Comparison of ENCODE assay signal across 36 cellular contexts in the genomic region with DNA sequence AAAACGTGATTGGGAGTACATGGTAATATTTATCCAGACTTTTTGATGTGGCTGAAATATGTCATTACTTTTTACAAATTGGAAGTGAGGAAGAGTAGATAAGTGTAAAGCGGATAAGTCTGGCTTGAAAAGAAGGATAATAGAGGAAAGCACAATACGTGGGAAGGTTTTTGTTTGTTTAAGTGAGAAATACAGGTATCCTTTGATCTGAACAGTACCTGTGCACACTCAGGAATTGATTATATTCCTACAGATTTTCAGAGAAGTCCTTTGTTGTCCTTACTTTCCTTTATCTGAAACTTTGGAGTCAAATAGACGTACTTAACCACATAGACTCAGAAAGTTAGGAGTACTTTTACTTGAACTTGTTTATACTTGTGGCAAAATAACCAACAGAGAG. TPM values are rescaled to one million over a fixed set of nuclear protein-coding genes. Genes with fewer than 3 reads are reported as not detected.
DNase-seq lines count a peak whose midpoint lies in the region; ATAC-seq, FAIRE-seq and TF ChIP-seq lines count a peak whose summit lies in the region.
"Had no signal": no experiment of that assay in that cellular context is flagged by ENCODE, and none has a peak within 500 bp of the region (broad histone marks: within the 10 kb centered on the region; RNA-seq: fewer than 3 reads in every experiment).

No MANE protein-coding gene starts in this region.

- H4K20me1 ChIP-seq in HepG2 (ENCODE audit: insufficient read depth, low read length) (no peaks in the 10 kb centered on the region), astrocyte (ENCODE audit: insufficient read depth, low read length) (no peaks in the 10 kb centered on the region), osteoblast (ENCODE audit: insufficient read depth, low read length) (no peaks in the 10 kb centered on the region)
- H4K20me1 ChIP-seq: BLaER1; BLaER1 treated with 17β-estradiol and CSF1 and Interleukin-3, amounts not matched to agents 10 nM and 100 nM had no signal

- H3K4me3 Mint-ChIP-seq in astrocyte (ENCODE audit: unreplicated experiment), result no peak overlapping the region
- no peak overlapping the region for H3K4me3 Mint-ChIP-seq in activated T-helper 1 cell treated with anti-CD3 and anti-CD28 coated beads, Interleukin-12 subunit alpha, Interleukin-12 subunit beta, Interleukin-2, Interleukin-4 antibody, amounts not matched to agents 30 ng/mL and 10 ng/mL and 1 ng/mL, durations not matched to agents 14 hours and 24 hours and 36 hours
- H3K4me3 Mint-ChIP-seq: B cell; CD14-positive monocyte; CD4-positive, alpha-beta memory T cell; CD4-positive, alpha-beta T cell; CD4-positive, CD25-positive, alpha-beta regulatory T cell; CD8-positive, alpha-beta memory T cell; CD8-positive, alpha-beta T cell had no signal

- H3K36me3 Mint-ChIP-seq in astrocyte (ENCODE audit: low read depth, unreplicated experiment), result peaks cover 6% of the 10 kb centered on the region
- H3K36me3 Mint-ChIP-seq in activated T-helper 1 cell treated with anti-CD3 and anti-CD28 coated beads, Interleukin-12 subunit alpha, Interleukin-12 subunit beta, Interleukin-2, Interleukin-4 antibody, amounts not matched to agents 30 ng/mL and 10 ng/mL and 1 ng/mL, durations not matched to agents 14 hours and 24 hours and 36 hours (ENCODE audit: low read depth), result peaks cover 17% of the 10 kb centered on the region

- TF ChIP-seq CTCF in HepG2 (CRISPR knock-in tag; IDR thresholded peaks at IDR 0.05) (no peak), right lobe of liver (IDR thresholded peaks at IDR 0.05) (no peak), astrocyte (IDR thresholded peaks at IDR 0.05; ENCODE audit: insufficient read depth, low read depth, low read length) (no peak), osteoblast (IDR thresholded peaks at IDR 0.05; ENCODE audit: extremely low read depth, low read depth, low read length) (no peak)

- intact Hi-C loops in HepG2 (cut with micrococcal nuclease; ENCODE audit: unreplicated experiment) (no loop called here), right lobe of liver (cut with DNase I) (no loop called here)
- intact Hi-C loops in activated T-helper 1 cell treated with anti-CD3 and anti-CD28 coated beads, Interleukin-12 subunit alpha, Interleukin-12 subunit beta, Interleukin-2, Interleukin-4 antibody, amounts not matched to agents 30 ng/mL and 10 ng/mL and 1 ng/mL, durations not matched to agents 14 hours and 24 hours and 36 hours (cut with micrococcal nuclease), result no loop called here

- peak; percentile 47 for DNase-seq in HepG2 (ENCODE audit: low spot score)
- DNase-seq in right lobe of liver, result no peak
- no peak for DNase-seq in H54 (ENCODE audit: insufficient read length, low spot score)
- no peak for DNase-seq in astrocyte (ENCODE audit: low read depth)
- peak; percentile 3 for DNase-seq in osteoblast (ENCODE audit: insufficient read length, low spot score, missing footprints)
- no peak for DNase-seq in H7
- no peak for DNase-seq in activated T-helper 1 cell treated with anti-CD3 and anti-CD28 coated beads, Interleukin-12 subunit alpha, Interleukin-12 subunit beta, Interleukin-2, Interleukin-4 antibody, amounts not matched to agents 30 ng/mL and 10 ng/mL and 1 ng/mL, durations not matched to agents 14 hours and 24 hours and 36 hours (ENCODE audit: low spot score)
- DNase-seq: 8988T; ACHN; AML-193; BE2C; C1 segment of cervical spinal cord; Caco-2; Calu3; CD4-positive, alpha-beta memory T cell; CD4-positive, alpha-beta T cell; CD4-positive, CD25-positive, alpha-beta regulatory T cell; CD8-positive, alpha-beta memory T cell; CD8-positive, alpha-beta T cell; COR-L47; DMS 273 treated with DMSO at 0.1 percent for 48 hours; DMS153; DMS53; DMS79; DMS79 treated with DMSO at 0.1 percent for 48 hours; DND-41 had no signal

- BruUV-seq in HepG2 (replicated peaks; lab: Mats Ljungman, UMichigan), result no TSS peak

- H3K9ac ChIP-seq in HepG2 (ENCODE audit: insufficient read depth, low read depth, low read length) (no peak overlapping the region), astrocyte (ENCODE audit: low read length) (no peak overlapping the region)
- H3K9ac ChIP-seq: BLaER1; BLaER1 treated with 17β-estradiol and CSF1 and Interleukin-3, amounts not matched to agents 10 nM and 100 nM had no signal

- no peak for TF ChIP-seq POLR2A in HepG2 (IDR thresholded peaks at IDR 0.05; ENCODE audit: insufficient read depth in 1 of 2, low read depth in 2 of 2, low read length in 2 of 2)
- no peak for TF ChIP-seq POLR2A in right lobe of liver (IDR thresholded peaks at IDR 0.05)
- no peak for TF ChIP-seq POLR2A in H54 (IDR thresholded peaks at IDR 0.05; ENCODE audit: low read depth, low read length)

- H3K27ac Mint-ChIP-seq in astrocyte (ENCODE audit: unreplicated experiment), result no peak overlapping the region
- no peak overlapping the region for H3K27ac Mint-ChIP-seq in activated T-helper 1 cell treated with anti-CD3 and anti-CD28 coated beads, Interleukin-12 subunit alpha, Interleukin-12 subunit beta, Interleukin-2, Interleukin-4 antibody, amounts not matched to agents 30 ng/mL and 10 ng/mL and 1 ng/mL, durations not matched to agents 14 hours and 24 hours and 36 hours
- H3K27ac Mint-ChIP-seq: B cell; CD4-positive, alpha-beta memory T cell; CD4-positive, alpha-beta T cell; CD4-positive, CD25-positive, alpha-beta regulatory T cell; CD8-positive, alpha-beta T cell had no signal

- TF ChIP-seq RAD21 in HepG2 (CRISPR knock-in tag; IDR thresholded peaks at IDR 0.05), result no peak

- POLR2A ChIA-PET in HepG2 (lab: Yijun Ruan, JAX), result interaction anchor here (1.0 kb wide), 1 partner anchor 28 kb away, joined by 3 read pairs; no protein-coding TSS in a partner anchor

- H3K4me1 Mint-ChIP-seq in astrocyte (ENCODE audit: low read depth, unreplicated experiment), result peaks cover 9% of the 10 kb centered on the region
- peaks cover 10% of the 10 kb centered on the region for H3K4me1 Mint-ChIP-seq in activated T-helper 1 cell treated with anti-CD3 and anti-CD28 coated beads, Interleukin-12 subunit alpha, Interleukin-12 subunit beta, Interleukin-2, Interleukin-4 antibody, amounts not matched to agents 30 ng/mL and 10 ng/mL and 1 ng/mL, durations not matched to agents 14 hours and 24 hours and 36 hours (ENCODE audit: low read depth)
- H3K4me1 Mint-ChIP-seq: B cell; CD14-positive monocyte; CD4-positive, alpha-beta memory T cell; CD8-positive, alpha-beta memory T cell had no signal

- H3K36me3 ChIP-seq in HepG2 (replicated peaks in 1 of 2; ENCODE audit: control insufficient read depth in 1 of 2, insufficient read depth in 2 of 2, low read length in 2 of 2) (peaks cover 0 to 6% of the 10 kb centered on the region in 2 experiments; a peak in 1 of 5 replicates), right lobe of liver (peaks cover 0 to 3% (median 0%) of the 10 kb centered on the region in 4 donors), astrocyte (ENCODE audit: insufficient read depth, low read length) (no peaks in the 10 kb centered on the region), osteoblast (ENCODE audit: insufficient read depth, low read length) (no peaks in the 10 kb centered on the region), H7 (replicated peaks; ENCODE audit: control insufficient read depth, insufficient read depth, low read length) (peaks cover 1% of the 10 kb centered on the region)
- H3K36me3 ChIP-seq: BE2C had no signal

- peak; percentile 74 for ATAC-seq in HepG2
- no peak for ATAC-seq in right lobe of liver
- ATAC-seq in HG03280 (IDR thresholded peaks at IDR 0.05; ENCODE audit: unreplicated experiment), result no peak
- ATAC-seq: A549; CD8-positive, alpha-beta T cell had no signal

- H3K4me1 ChIP-seq in HepG2 (ENCODE audit: insufficient read depth, low read length), result peaks cover 29% of the 10 kb centered on the region
- peaks cover 0 to 7% (median 2%) of the 10 kb centered on the region in 4 donors for H3K4me1 ChIP-seq in right lobe of liver
- no peaks in the 10 kb centered on the region for H3K4me1 ChIP-seq in astrocyte (ENCODE audit: insufficient read depth, low read length)
- no peaks in the 10 kb centered on the region for H3K4me1 ChIP-seq in osteoblast (ENCODE audit: insufficient read depth, low read length)
- H3K4me1 ChIP-seq: A549, BE2C, BLaER1 had no signal

- CTCF ChIA-PET in HepG2 (lab: Yijun Ruan, JAX; ENCODE audit: low intra/inter-chr PET ratio, low total read pairs), result no interaction called here

- no peak overlapping the region for H3K4me3 ChIP-seq in HepG2 (replicated peaks in 1 of 3; ENCODE audit: insufficient read depth in 1 of 3, low read depth in 2 of 3, low read length in 3 of 3)
- H3K4me3 ChIP-seq in right lobe of liver, result no peak overlapping the region
- H3K4me3 ChIP-seq in astrocyte (ENCODE audit: insufficient read depth, low read depth, low read length), result no peak overlapping the region
- H3K4me3 ChIP-seq in osteoblast (ENCODE audit: insufficient read depth, low read length), result no peak overlapping the region
- no peak overlapping the region for H3K4me3 ChIP-seq in H7 (ENCODE audit: insufficient read depth, low read depth, low read length)
- H3K4me3 ChIP-seq: A549; BLaER1; BLaER1 treated with 17β-estradiol and CSF1 and Interleukin-3, amounts not matched to agents 10 nM and 100 nM had no signal

- H3K27ac ChIP-seq in HepG2 (ENCODE audit: extremely low read length, insufficient read depth, low read length) (peak overlapping the region; percentile 40), right lobe of liver (no peak overlapping the region), astrocyte (ENCODE audit: low read depth, low read length) (no peak overlapping the region), osteoblast (ENCODE audit: low read depth, low read length) (no peak overlapping the region)
- H3K27ac ChIP-seq: 22Rv1; A549; BLaER1; BLaER1 treated with 17β-estradiol and CSF1 and Interleukin-3, amounts not matched to agents 10 nM and 100 nM; C4-2B had no signal

- WGBS in HepG2 (ENCODE audit: low lambda C conversion rate), result 22% methylated on average over 4 of the region's 4 CpGs
- WGBS in right lobe of liver (ENCODE audit: insufficient coverage, low coverage, low lambda C conversion rate, missing lambda C conversion rate), result 82% methylated on average over 4 of the region's 4 CpGs

- H3K27me3 ChIP-seq in HepG2 (ENCODE audit: control insufficient read depth in 1 of 2, insufficient read depth in 2 of 2, low read length in 2 of 2) (no peaks in the 10 kb centered on the region), right lobe of liver (no peaks in the 10 kb centered on the region), astrocyte (ENCODE audit: insufficient read depth, low read length) (no peaks in the 10 kb centered on the region), osteoblast (ENCODE audit: insufficient read depth, low read length) (no peaks in the 10 kb centered on the region), H7 (ENCODE audit: control insufficient read depth, insufficient read depth, low read length) (no peaks in the 10 kb centered on the region)
- H3K27me3 ChIP-seq: BE2C; BLaER1; BLaER1 treated with 17β-estradiol and CSF1 and Interleukin-3, amounts not matched to agents 10 nM and 100 nM had no signal

- H3K79me2 ChIP-seq in HepG2 (ENCODE audit: insufficient read depth, low read length) (no peaks in the 10 kb centered on the region), astrocyte (ENCODE audit: insufficient read depth, low read length) (no peaks in the 10 kb centered on the region), osteoblast (ENCODE audit: insufficient read depth, low read length) (no peaks in the 10 kb centered on the region)

- H3K4me2 ChIP-seq in HepG2 (ENCODE audit: low read depth, low read length) (peak overlapping the region; percentile 1; the same call in 1 of the 2 replicates), astrocyte (ENCODE audit: low read length) (no peak overlapping the region), osteoblast (ENCODE audit: insufficient read depth, low read length) (no peak overlapping the region)
- H3K4me2 ChIP-seq: A549; BLaER1; BLaER1 treated with 17β-estradiol and CSF1 and Interleukin-3, amounts not matched to agents 10 nM and 100 nM had no signal

- FAIRE-seq in HepG2 (lab: Jason Lieb, UNC) (no peak), H54 (lab: Jason Lieb, UNC) (peak; percentile 6), astrocyte (lab: Jason Lieb, UNC) (peak; percentile 17)
- FAIRE-seq: A204.1, A549, D721Med had no signal

- H3K9me3 ChIP-seq in HepG2 (ENCODE audit: low read length) (no peaks in the 10 kb centered on the region), right lobe of liver (no peaks in the 10 kb centered on the region), astrocyte (ENCODE audit: insufficient read depth, low read depth, low read length) (no peaks in the 10 kb centered on the region), osteoblast (ENCODE audit: low read depth, low read length) (no peaks in the 10 kb centered on the region)
- H3K9me3 ChIP-seq: A549; BE2C; BLaER1; BLaER1 treated with 17β-estradiol and CSF1 and Interleukin-3, amounts not matched to agents 10 nM and 100 nM; Caco-2 had no signal

- in situ Hi-C loops in HepG2 (cut with HindIII; ENCODE audit: extremely low pct_ligation_motif_present, low pct_unique_long_range_greater_than_20kb), result no loop called here

- TF ChIP-seq EP300 in HepG2 (IDR thresholded peaks at IDR 0.05; ENCODE audit: low read depth in 2 of 2, low read length in 2 of 2) (peak in 1 of 2 experiments; percentile 75; a peak in 1 of 4 replicates), HepG2 (CRISPR knock-in tag; IDR thresholded peaks at IDR 0.05; ENCODE audit: borderline replicate concordance) (no peak)

- H3K27me3 Mint-ChIP-seq in astrocyte (ENCODE audit: low read depth, unreplicated experiment), result no peaks in the 10 kb centered on the region
- no peaks in the 10 kb centered on the region for H3K27me3 Mint-ChIP-seq in activated T-helper 1 cell treated with anti-CD3 and anti-CD28 coated beads, Interleukin-12 subunit alpha, Interleukin-12 subunit beta, Interleukin-2, Interleukin-4 antibody, amounts not matched to agents 30 ng/mL and 10 ng/mL and 1 ng/mL, durations not matched to agents 14 hours and 24 hours and 36 hours (ENCODE audit: insufficient read depth)
- H3K27me3 Mint-ChIP-seq: B cell; CD4-positive, alpha-beta memory T cell; CD4-positive, alpha-beta T cell; CD4-positive, CD25-positive, alpha-beta regulatory T cell; CD8-positive, alpha-beta memory T cell had no signal

- peaks cover 1% of the 10 kb centered on the region for H3K9me3 Mint-ChIP-seq in astrocyte (ENCODE audit: unreplicated experiment)
- no peaks in the 10 kb centered on the region for H3K9me3 Mint-ChIP-seq in activated T-helper 1 cell treated with anti-CD3 and anti-CD28 coated beads, Interleukin-12 subunit alpha, Interleukin-12 subunit beta, Interleukin-2, Interleukin-4 antibody, amounts not matched to agents 30 ng/mL and 10 ng/mL and 1 ng/mL, durations not matched to agents 14 hours and 24 hours and 36 hours
- H3K9me3 Mint-ChIP-seq: CD14-positive monocyte; CD4-positive, alpha-beta memory T cell; CD4-positive, alpha-beta T cell; CD4-positive, CD25-positive, alpha-beta regulatory T cell; CD8-positive, alpha-beta memory T cell; CD8-positive, alpha-beta T cell had no signal

- H2AFZ ChIP-seq in HepG2 (ENCODE audit: low read length) (no peak overlapping the region), astrocyte (ENCODE audit: low read depth, low read length) (no peak overlapping the region), osteoblast (ENCODE audit: low read length) (no peak overlapping the region)

RNA-seq across cellular contexts. Expression of gene CCDC18, which starts 20.2 kb away (rescaled TPM):
- total RNA-seq in HepG2 (2016; rRNA removed; fragmentation: Illumina TruSeq; extraction: Trizol), result 16.3 and 18.4 TPM in 2 replicates
- 17.3 and 18.2 TPM in 2 replicates for total RNA-seq in HepG2 (2016; cell fraction: cytosol; rRNA removed; fragmentation: Illumina TruSeq; extraction: Trizol; ENCODE audit: low read depth)
- 17.8 and 21.9 TPM in 2 replicates for total RNA-seq in HepG2 (2016; cell fraction: insoluble cytoplasmic fraction; rRNA removed; fragmentation: Illumina TruSeq; extraction: Trizol)
- 11.6 and 12.8 TPM in 2 replicates for total RNA-seq in HepG2 (2016; cell fraction: membrane; rRNA removed; fragmentation: Illumina TruSeq; extraction: Trizol)
- total RNA-seq in HepG2 (2016; cell fraction: nucleus; rRNA removed; fragmentation: Illumina TruSeq; extraction: Trizol), result 29.6 and 32.6 TPM in 2 replicates
- 1.4 and 1.9 TPM in 2 replicates for polyA plus RNA-seq in HepG2 (2011; rRNA removed)
- polyA plus RNA-seq in HepG2 (2011; cell fraction: cytosol; rRNA removed), result 0.35 and 1.1 TPM in 2 replicates
- 3.0 and 3.7 TPM in 2 replicates for polyA plus RNA-seq in HepG2 (2011; cell fraction: nucleus; rRNA removed)
- 3.6 and 4.3 TPM in 2 replicates for polyA plus RNA-seq in HepG2 (2012)
- 0.44 and 1.0 TPM in 2 replicates for polyA plus RNA-seq in HepG2 (2016; cell fraction: cytosol; fragmentation: Illumina TruSeq; extraction: Trizol; ENCODE audit: low read depth)
- polyA plus RNA-seq in HepG2 (2016; cell fraction: insoluble cytoplasmic fraction; fragmentation: Illumina TruSeq; extraction: Trizol; ENCODE audit: low read depth), result 13.0 and 14.4 TPM in 2 replicates
- 1.4 and 1.9 TPM in 2 replicates for polyA plus RNA-seq in HepG2 (2016; cell fraction: membrane; fragmentation: Illumina TruSeq; extraction: Trizol; ENCODE audit: low read depth)
- polyA plus RNA-seq in HepG2 (2016; cell fraction: nucleus; fragmentation: Illumina TruSeq; extraction: Trizol; ENCODE audit: insufficient read depth, low read depth), result 19.8 and 21.6 TPM in 2 replicates
- polyA minus RNA-seq in HepG2 (2011; rRNA and poly(A)+ RNA removed; ENCODE audit: low replicate concordance), result 2.7 and 3.0 TPM in 2 replicates
- polyA minus RNA-seq in HepG2 (2011; cell fraction: cytosol; rRNA and poly(A)+ RNA removed), result 1.8 and 2.7 TPM in 2 replicates
- 15.3 and 18.8 TPM in 2 replicates for polyA minus RNA-seq in HepG2 (2011; cell fraction: nucleus; rRNA and poly(A)+ RNA removed)
- 1 to 10 TPM; 2.3 to 6.9 (median 3.5) TPM for total RNA-seq in right lobe of liver
- 4.2 and 7.9 TPM in 2 replicates for total RNA-seq in astrocyte
- 6.2 TPM in 2 replicates for total RNA-seq in osteoblast
- total RNA-seq in H7 (2014; rRNA removed; shearing (Covaris generic)), result 10.5 and 23.0 TPM in 2 replicates
- 11.6 and 17.1 TPM in 2 replicates for total RNA-seq in activated T-helper 1 cell treated with anti-CD3 and anti-CD28 coated beads, Interleukin-12 subunit alpha, Interleukin-12 subunit beta, Interleukin-2, Interleukin-4 antibody, amounts not matched to agents 30 ng/mL and 10 ng/mL and 1 ng/mL, durations not matched to agents 14 hours and 24 hours and 36 hours

RNA-seq across cellular contexts. Expression of gene TMED5, which starts 20.5 kb away (rescaled TPM):
- 69.5 and 99.0 TPM in 2 replicates for total RNA-seq in HepG2 (2016; rRNA removed; fragmentation: Illumina TruSeq; extraction: Trizol)
- 5.6 and 6.1 TPM in 2 replicates for total RNA-seq in HepG2 (2016; cell fraction: cytosol; rRNA removed; fragmentation: Illumina TruSeq; extraction: Trizol; ENCODE audit: low read depth)
- 72.8 and 96.2 TPM in 2 replicates for total RNA-seq in HepG2 (2016; cell fraction: insoluble cytoplasmic fraction; rRNA removed; fragmentation: Illumina TruSeq; extraction: Trizol)
- 22.7 and 24.4 TPM in 2 replicates for total RNA-seq in HepG2 (2016; cell fraction: membrane; rRNA removed; fragmentation: Illumina TruSeq; extraction: Trizol)
- total RNA-seq in HepG2 (2016; cell fraction: nucleus; rRNA removed; fragmentation: Illumina TruSeq; extraction: Trizol), result 94.1 and 117 TPM in 2 replicates
- 53.5 and 58.1 TPM in 2 replicates for polyA plus RNA-seq in HepG2 (2011; rRNA removed)
- polyA plus RNA-seq in HepG2 (2011; cell fraction: cytosol; rRNA removed), result 37.5 and 40.2 TPM in 2 replicates
- 19.9 and 28.3 TPM in 2 replicates for polyA plus RNA-seq in HepG2 (2011; cell fraction: nucleus; rRNA removed)
- 72.6 and 86.3 TPM in 2 replicates for polyA plus RNA-seq in HepG2 (2012)
- polyA plus RNA-seq in HepG2 (2016; cell fraction: cytosol; fragmentation: Illumina TruSeq; extraction: Trizol; ENCODE audit: low read depth), result 5.7 and 6.0 TPM in 2 replicates
- polyA plus RNA-seq in HepG2 (2016; cell fraction: insoluble cytoplasmic fraction; fragmentation: Illumina TruSeq; extraction: Trizol; ENCODE audit: low read depth), result 72.8 and 74.1 TPM in 2 replicates
- polyA plus RNA-seq in HepG2 (2016; cell fraction: membrane; fragmentation: Illumina TruSeq; extraction: Trizol; ENCODE audit: low read depth), result 15.5 and 17.7 TPM in 2 replicates
- 124 and 128 TPM in 2 replicates for polyA plus RNA-seq in HepG2 (2016; cell fraction: nucleus; fragmentation: Illumina TruSeq; extraction: Trizol; ENCODE audit: insufficient read depth, low read depth)
- polyA minus RNA-seq in HepG2 (2011; rRNA and poly(A)+ RNA removed; ENCODE audit: low replicate concordance), result 28.2 and 108 TPM in 2 replicates
- 106 and 113 TPM in 2 replicates for polyA minus RNA-seq in HepG2 (2011; cell fraction: cytosol; rRNA and poly(A)+ RNA removed)
- 54.2 and 66.6 TPM in 2 replicates for polyA minus RNA-seq in HepG2 (2011; cell fraction: nucleus; rRNA and poly(A)+ RNA removed)
- 100 to 1,000 TPM in 2 of 6 experiments, 10 to 100 TPM in 4; 65.3 to 154 (median 88.9) TPM for total RNA-seq in right lobe of liver
- total RNA-seq in astrocyte, result 95.3 and 105 TPM in 2 replicates
- 50.3 and 51.3 TPM in 2 replicates for total RNA-seq in osteoblast
- total RNA-seq in H7 (2014; rRNA removed; shearing (Covaris generic)), result 66.4 and 72.5 TPM in 2 replicates
- total RNA-seq in activated T-helper 1 cell treated with anti-CD3 and anti-CD28 coated beads, Interleukin-12 subunit alpha, Interleukin-12 subunit beta, Interleukin-2, Interleukin-4 antibody, amounts not matched to agents 30 ng/mL and 10 ng/mL and 1 ng/mL, durations not matched to agents 14 hours and 24 hours and 36 hours, result 46.7 and 48.7 TPM in 2 replicates

Comparison
In these comparisons a context has a peak if more than half of its experiments do, and no peak if none do; other contexts are left out.
1. DNase-seq: peak in HepG2 (single experiment) and osteoblast (single experiment); none in right lobe of liver (0 of 3), H54 (single experiment), astrocyte (single experiment), H7 (single experiment) and activated T-helper 1 cell treated with anti-CD3 and anti-CD28 coated beads, Interleukin-12 subunit alpha, Interleukin-12 subunit beta, Interleukin-2, Interleukin-4 antibody, amounts not matched to agents 30 ng/mL and 10 ng/mL and 1 ng/mL, durations not matched to agents 14 hours and 24 hours and 36 hours (single experiment).